Comparison of ENCODE assay signal across 14 cellular contexts in the genomic region with DNA sequence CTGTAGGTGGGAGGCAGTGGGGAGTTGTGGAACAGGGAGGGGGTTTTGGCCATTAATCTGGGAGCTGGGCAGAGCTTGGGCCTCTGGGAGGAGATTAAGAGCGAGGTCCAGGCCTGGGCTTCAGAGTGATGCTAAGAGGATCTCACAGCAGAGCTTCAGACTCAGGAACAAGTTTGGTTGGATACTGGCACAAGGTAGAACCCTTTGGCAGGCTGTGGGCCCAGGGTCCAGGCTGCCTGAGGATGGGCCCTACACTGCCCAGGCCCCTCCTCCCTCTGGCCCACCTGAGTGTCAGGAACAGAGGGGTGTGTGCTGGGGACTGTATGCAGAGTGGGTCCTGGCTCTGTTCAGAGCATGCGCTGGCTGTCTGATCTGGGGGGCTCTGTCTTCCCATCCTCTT.
DNase-seq lines count a peak whose midpoint lies in the region; ATAC-seq and TF ChIP-seq lines count a peak whose summit lies in the region.
"Had no signal": no experiment of that assay in that cellular context is flagged by ENCODE, and none has a peak within 500 bp of the region (broad histone marks: within the 10 kb centered on the region; RNA-seq: fewer than 3 reads in every experiment).

No MANE protein-coding gene starts in this region.

- no peak for TF ChIP-seq POLR2A in testis (IDR thresholded peaks at IDR 0.05)
- TF ChIP-seq POLR2A in prostate gland (IDR thresholded peaks at IDR 0.05) = no peak
- TF ChIP-seq POLR2A in gastrocnemius medialis (IDR thresholded peaks at IDR 0.05) = no peak

- H3K27me3 ChIP-seq in H9 (ENCODE audit: insufficient read depth, low read length) = no peaks in the 10 kb centered on the region
- no peaks in the 10 kb centered on the region for H3K27me3 ChIP-seq in endodermal cell (ENCODE audit: control insufficient read depth, insufficient read depth, low read length, poor library complexity, severe bottlenecking)
- no peaks in the 10 kb centered on the region for H3K27me3 ChIP-seq in naive thymus-derived CD4-positive, alpha-beta T cell (ENCODE audit: control insufficient read depth in 2 of 2, insufficient read depth in 2 of 2, low read length in 2 of 2)
- H3K27me3 ChIP-seq in testis = no peaks in the 10 kb centered on the region
- no peaks in the 10 kb centered on the region for H3K27me3 ChIP-seq in prostate gland (replicated peaks; ENCODE audit: insufficient read depth)
- no peaks in the 10 kb centered on the region for H3K27me3 ChIP-seq in gastrocnemius medialis
- H3K27me3 ChIP-seq: BLaER1 had no signal

- ATAC-seq in naive thymus-derived CD4-positive, alpha-beta T cell = peak; percentile 17
- ATAC-seq in GM21367 (IDR thresholded peaks at IDR 0.05; ENCODE audit: unreplicated experiment) = no peak
- ATAC-seq in gastrocnemius medialis = no peak

- no CpG with 5 or more reads among the region's 2 CpGs for WGBS in H9 (ENCODE audit: extremely low coverage, insufficient read length, low lambda C conversion rate)
- 88 to 100% methylated on average over 1 to 2 of the region's 2 CpGs for WGBS in endodermal cell (ENCODE audit: insufficient coverage in 1 of 2, insufficient read length in 1 of 2), 2 experiments
- WGBS in testis, 2 donors = 92 to 97% methylated on average over 2 of the region's 2 CpGs
- 92% methylated on average over 2 of the region's 2 CpGs for WGBS in prostate gland

- CTCF ChIA-PET in naive thymus-derived CD4-positive, alpha-beta T cell (lab: Charles Lee) = no interaction called here

- no peak overlapping the region for H4K8ac ChIP-seq in H9 (replicated peaks; ENCODE audit: insufficient read length, low read depth, low read length)

- H3K27ac Mint-ChIP-seq in H9 (no peak overlapping the region), endodermal cell (no peak overlapping the region)
- H3K27ac Mint-ChIP-seq in naive thymus-derived CD4-positive, alpha-beta T cell = no peak overlapping the region
- H3K27ac Mint-ChIP-seq: CD14-positive monocyte; CD4-positive, alpha-beta memory T cell had no signal

- H3K79me1 ChIP-seq in H9 (ENCODE audit: insufficient read depth, low read depth, low read length, poor library complexity, severe bottlenecking) = no peaks in the 10 kb centered on the region

- H3K9me3 Mint-ChIP-seq in H9 = no peaks in the 10 kb centered on the region; a peak in 2 of 5 replicates
- H3K9me3 Mint-ChIP-seq in endodermal cell = no peaks in the 10 kb centered on the region
- peaks cover 0 to 3% (median 0%) of the 10 kb centered on the region in 11 donors for H3K9me3 Mint-ChIP-seq in naive thymus-derived CD4-positive, alpha-beta T cell

- H4K91ac ChIP-seq in H9 (ENCODE audit: insufficient read length, low read depth, low read length) = no peak overlapping the region

- H3K56ac ChIP-seq in H9 (ENCODE audit: insufficient read length, low read depth, low read length) = no peak overlapping the region

- no peaks in the 10 kb centered on the region for H3K36me3 Mint-ChIP-seq in H9 (ENCODE audit: insufficient read depth in 1 of 3, low read depth in 3 of 3)
- no peaks in the 10 kb centered on the region for H3K36me3 Mint-ChIP-seq in endodermal cell (ENCODE audit: low read depth)
- H3K36me3 Mint-ChIP-seq in naive thymus-derived CD4-positive, alpha-beta T cell = no peaks in the 10 kb centered on the region
- H3K36me3 Mint-ChIP-seq: CD14-positive monocyte; CD4-positive, alpha-beta memory T cell had no signal

- H2BK15ac ChIP-seq in H9 (ENCODE audit: low read depth, low read length) = no peak overlapping the region

- intact Hi-C loops in naive thymus-derived CD4-positive, alpha-beta T cell (cut with micrococcal nuclease) = no loop called here
- intact Hi-C loops in testis (cut with DNase I; ENCODE audit: low total_unique reads) (no loop called here), prostate gland (cut with DNase I) (no loop called here), gastrocnemius medialis (cut with DNase I; ENCODE audit: low total_unique reads) (no loop called here)

- no peak overlapping the region for H3T11ph ChIP-seq in H9 (ENCODE audit: low read length)

- no peak overlapping the region for H3K4me2 ChIP-seq in H9 (ENCODE audit: insufficient read depth, insufficient read length, low read length)

- no peak for TF ChIP-seq CTCF in H9 (conservative IDR thresholded peaks at IDR 0.05)
- no peak for TF ChIP-seq CTCF in endodermal cell (conservative IDR thresholded peaks at IDR 0.05)
- TF ChIP-seq CTCF in testis (IDR thresholded peaks at IDR 0.05) = no peak
- no peak for TF ChIP-seq CTCF in prostate gland (IDR thresholded peaks at IDR 0.05)
- TF ChIP-seq CTCF in gastrocnemius medialis (IDR thresholded peaks at IDR 0.05 in 4 of 5, conservative IDR thresholded peaks at IDR 0.05 in 1 of 5) = no peak

- no peaks in the 10 kb centered on the region for H3K4me1 ChIP-seq in H9 (ENCODE audit: insufficient read depth, low read length)
- no peaks in the 10 kb centered on the region for H3K4me1 ChIP-seq in endodermal cell (ENCODE audit: control insufficient read depth, insufficient read depth, low read length)
- H3K4me1 ChIP-seq in naive thymus-derived CD4-positive, alpha-beta T cell (ENCODE audit: control insufficient read depth in 2 of 2, insufficient read depth in 2 of 2, low read length in 2 of 2) = no peaks in the 10 kb centered on the region
- peaks cover 38% of the 10 kb centered on the region for H3K4me1 ChIP-seq in testis
- no peaks in the 10 kb centered on the region for H3K4me1 ChIP-seq in prostate gland (replicated peaks)
- H3K4me1 ChIP-seq in gastrocnemius medialis = peaks cover 0 to 4% of the 10 kb centered on the region in 2 donors
- H3K4me1 ChIP-seq: HAP-1 had no signal

- no peak overlapping the region for H2AK5ac ChIP-seq in H9 (ENCODE audit: insufficient read length, low read length)

- H3K4me3 ChIP-seq in endodermal cell (ENCODE audit: low read length) = no peak overlapping the region
- no peak overlapping the region for H3K4me3 ChIP-seq in naive thymus-derived CD4-positive, alpha-beta T cell (ENCODE audit: low read length)
- no peak overlapping the region for H3K4me3 ChIP-seq in testis
- no peak overlapping the region for H3K4me3 ChIP-seq in prostate gland
- no peak overlapping the region for H3K4me3 ChIP-seq in gastrocnemius medialis
- H3K4me3 ChIP-seq: BLaER1, HAP-1 had no signal

- H3K9me3 ChIP-seq in H9 (ENCODE audit: control insufficient read depth, low read depth, low read length) (no peaks in the 10 kb centered on the region), endodermal cell (ENCODE audit: control insufficient read depth, low read length) (no peaks in the 10 kb centered on the region), testis (no peaks in the 10 kb centered on the region), prostate gland (no peaks in the 10 kb centered on the region), gastrocnemius medialis (no peaks in the 10 kb centered on the region)
- H3K9me3 ChIP-seq in naive thymus-derived CD4-positive, alpha-beta T cell (ENCODE audit: control insufficient read depth in 2 of 3, low read length in 3 of 3) = no peaks in the 10 kb centered on the region
- H3K9me3 ChIP-seq: BLaER1, HAP-1 had no signal

- H4K20me1 ChIP-seq in H9 (ENCODE audit: control insufficient read depth, insufficient read depth, insufficient read length) = no peaks in the 10 kb centered on the region
- H4K20me1 ChIP-seq: BLaER1 had no signal

- no peak overlapping the region for H3K23ac ChIP-seq in H9 (ENCODE audit: insufficient read length, low read depth, low read length)

- H3K4me1 Mint-ChIP-seq in H9 (no peaks in the 10 kb centered on the region), endodermal cell (no peaks in the 10 kb centered on the region)
- H3K4me1 Mint-ChIP-seq in naive thymus-derived CD4-positive, alpha-beta T cell = no peaks in the 10 kb centered on the region
- H3K4me1 Mint-ChIP-seq: CD14-positive monocyte; CD4-positive, alpha-beta memory T cell had no signal

- no peak overlapping the region for H2BK120ac ChIP-seq in H9 (ENCODE audit: low read depth, low read length, poor library complexity, severe bottlenecking)

- no peaks in the 10 kb centered on the region for H3K23me2 ChIP-seq in H9 (ENCODE audit: insufficient read length, low read depth, low read length, poor library complexity, severe bottlenecking)

- H3K79me2 ChIP-seq in H9 (ENCODE audit: insufficient read depth, low read length) = no peaks in the 10 kb centered on the region

- POLR2A ChIA-PET in naive thymus-derived CD4-positive, alpha-beta T cell (lab: Charles Lee) = no interaction called here

- H3K14ac ChIP-seq in H9 (ENCODE audit: insufficient read depth, low read length) = no peak overlapping the region

- no peak overlapping the region for H4K5ac ChIP-seq in H9 (ENCODE audit: insufficient read length, low read depth, low read length)

- H3K18ac ChIP-seq in H9 (ENCODE audit: insufficient read length, low read depth, low read length) = no peak overlapping the region

- H2BK5ac ChIP-seq in H9 (ENCODE audit: insufficient read length, low read length) = no peak overlapping the region

- H3K9ac ChIP-seq in H9 (ENCODE audit: extremely low read depth, insufficient read length, low read length) = no peak overlapping the region
- no peak overlapping the region for H3K9ac ChIP-seq in endodermal cell (ENCODE audit: extremely low read depth, low read length, poor library complexity, severe bottlenecking)
- H3K9ac ChIP-seq: BLaER1 had no signal

- no peak overlapping the region for H3K27ac ChIP-seq in H9 (ENCODE audit: insufficient read length, low read depth, low read length)
- no peak overlapping the region for H3K27ac ChIP-seq in endodermal cell (ENCODE audit: low read depth, low read length)
- no peak overlapping the region for H3K27ac ChIP-seq in naive thymus-derived CD4-positive, alpha-beta T cell (ENCODE audit: low read depth, low read length)
- H3K27ac ChIP-seq in testis = no peak overlapping the region
- H3K27ac ChIP-seq in prostate gland = no peak overlapping the region
- no peak overlapping the region for H3K27ac ChIP-seq in gastrocnemius medialis
- H3K27ac ChIP-seq: BLaER1 had no signal

- no peak overlapping the region for H2BK20ac ChIP-seq in H9 (ENCODE audit: low read depth, low read length, poor library complexity, severe bottlenecking)

- H2BK12ac ChIP-seq in H9 (ENCODE audit: insufficient read length, low read depth, low read length) = no peak overlapping the region

- in situ Hi-C loops in gastrocnemius medialis (cut with MboI; ENCODE audit: low sequenced_read_pairs in 4 of 4) = loop anchor here in 1 of 4 donors (25.0 kb wide), 2 partner anchors 350 to 775 kb away; no protein-coding TSS in a partner anchor

- DNase-seq in H9 (peak; percentile 3), endodermal cell (peak; percentile 23), testis (peak; percentile 2), prostate gland (ENCODE audit: low spot score) (no peak), gastrocnemius medialis (no peak)
- DNase-seq in naive thymus-derived CD4-positive, alpha-beta T cell = no peak
- DNase-seq: 8988T; CD4-positive, alpha-beta memory T cell; DMS79 treated with DMSO at 0.1 percent for 48 hours; GF-D8 had no signal

- H3K36me3 ChIP-seq in endodermal cell (ENCODE audit: control insufficient read depth, insufficient read depth, low read length) (no peaks in the 10 kb centered on the region), testis (ENCODE audit: low read depth, missing control alignments) (no peaks in the 10 kb centered on the region), prostate gland (no peaks in the 10 kb centered on the region), gastrocnemius medialis (no peaks in the 10 kb centered on the region)
- H3K36me3 ChIP-seq in naive thymus-derived CD4-positive, alpha-beta T cell (ENCODE audit: control insufficient read depth in 2 of 3, insufficient read depth in 3 of 3, low read length in 3 of 3) = no peaks in the 10 kb centered on the region
- H3K36me3 ChIP-seq: BLaER1, HAP-1 had no signal

- H3K4me3 Mint-ChIP-seq in H9 (no peak overlapping the region), endodermal cell (no peak overlapping the region)
- no peak overlapping the region for H3K4me3 Mint-ChIP-seq in naive thymus-derived CD4-positive, alpha-beta T cell
- H3K4me3 Mint-ChIP-seq: CD14-positive monocyte; CD4-positive, alpha-beta memory T cell had no signal

- H3K4ac ChIP-seq in H9 (ENCODE audit: low read depth, low read length) = no peak overlapping the region

- H3K27me3 Mint-ChIP-seq in H9 (ENCODE audit: low read depth) (peaks cover 6% of the 10 kb centered on the region), endodermal cell (ENCODE audit: insufficient read depth) (peaks cover 5% of the 10 kb centered on the region)
- peaks cover 0 to 19% (median 11%) of the 10 kb centered on the region in 5 donors for H3K27me3 Mint-ChIP-seq in naive thymus-derived CD4-positive, alpha-beta T cell

- H2AFZ ChIP-seq in H9 (ENCODE audit: low read length) = no peak overlapping the region

Comparison
In these comparisons a context has a peak if more than half of its experiments do, and no peak if none do; other contexts are left out.
1. DNase-seq: peak in H9 (single experiment), endodermal cell (single experiment) and testis (single experiment); none in naive thymus-derived CD4-positive, alpha-beta T cell (0 of 9), prostate gland (single experiment) and gastrocnemius medialis (0 of 2).